In the genomic region with DNA sequence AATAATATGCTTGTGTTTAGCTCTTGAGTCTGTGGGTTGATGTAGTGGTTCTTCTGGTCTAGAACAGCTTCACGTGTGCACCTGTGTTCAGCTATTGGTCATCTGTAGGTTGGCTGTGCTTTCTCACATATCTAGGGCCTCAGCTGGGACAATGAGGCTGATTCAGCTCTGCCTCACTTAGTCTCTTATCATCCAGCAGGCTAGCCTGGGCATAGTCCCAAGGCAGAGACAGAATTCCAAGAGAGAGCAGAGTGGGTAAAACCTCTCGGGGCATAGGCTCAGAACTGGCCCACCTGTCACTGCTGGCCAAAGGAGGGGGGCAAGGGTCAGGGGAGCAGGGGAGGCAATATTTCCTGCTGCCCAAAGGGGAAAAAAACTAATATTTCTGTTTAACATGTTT, we compare ENCODE assay signal across 25 cellular contexts. TPM values are rescaled to one million over a fixed set of nuclear protein-coding genes. Genes with fewer than 3 reads are reported as not detected.
DNase-seq lines count a peak whose midpoint lies in the region; ATAC-seq, FAIRE-seq and TF ChIP-seq lines count a peak whose summit lies in the region.
"Had no signal": no experiment of that assay in that cellular context is flagged by ENCODE, and none has a peak within 500 bp of the region (broad histone marks: within the 10 kb centered on the region; RNA-seq: fewer than 3 reads in every experiment).

No MANE protein-coding gene starts in this region.

- H3K4me1 ChIP-seq in right atrium auricular region (peaks cover 0 to 23% of the 10 kb centered on the region in 2 donors), keratinocyte (ENCODE audit: control insufficient read depth, extremely low read depth, insufficient read depth, low read length) (peaks cover 14% of the 10 kb centered on the region)
- H3K4me1 ChIP-seq: body of pancreas, prostate gland had no signal

- H3K27ac ChIP-seq in right atrium auricular region, result no peak overlapping the region
- H3K27ac ChIP-seq in epithelial cell of prostate, result peak overlapping the region; percentile 54
- no peak overlapping the region for H3K27ac ChIP-seq in keratinocyte (ENCODE audit: control insufficient read depth, insufficient read depth, low read length)
- H3K27ac ChIP-seq in caudate nucleus (ENCODE audit: low read depth, low read length), result no peak overlapping the region
- H3K27ac ChIP-seq: body of pancreas, prostate gland had no signal

- peak; percentile 20 for FAIRE-seq in keratinocyte (lab: Jason Lieb, UNC)
- FAIRE-seq: A204.1 had no signal

- no peaks in the 10 kb centered on the region for H4K20me1 ChIP-seq in keratinocyte (ENCODE audit: control insufficient read depth, extremely low read depth, insufficient read depth, low read length)

- no peak overlapping the region for H2AFZ ChIP-seq in keratinocyte (ENCODE audit: control insufficient read depth, low read length)

- DNase-seq in Right ventricle myocardium superior, result no peak
- no peak for DNase-seq in right atrium auricular region (ENCODE audit: low spot score)
- peak; percentile 45 for DNase-seq in epithelial cell of prostate (ENCODE audit: low read depth, low spot score)
- no peak for DNase-seq in keratinocyte (ENCODE audit: low read depth, low spot score)
- no peak for DNase-seq in caudate nucleus (lab: John Stamatoyannopoulos, UW)
- no peak for DNase-seq in NCI-H69 (lab: John Stamatoyannopoulos, UW)
- DNase-seq in activated T-helper 2 cell treated with anti-CD3 and anti-CD28 coated beads, Interferon-gamma antibody, Interleukin-2, Interleukin-4, amounts not matched to agents 10 μg/mL and 5 μg/mL and 100 μg/mL, durations not matched to agents 14 hours and 24 hours and 36 hours (ENCODE audit: low spot score), result no peak
- DNase-seq in NCI-H1105 treated with DMSO at 0.1 percent for 48 hours (lab: John Stamatoyannopoulos, UW), result no peak
- DNase-seq: activated CD4-positive, alpha-beta memory T cell treated with anti-CD3 and anti-CD28 coated beads, Interleukin-2, amount 10 ng/mL, durations not matched to agents 7 days and 5 days; activated CD4-positive, CD25-positive, alpha-beta regulatory T cell; activated T-cell treated with anti-CD3 and anti-CD28 coated beads, Interleukin-2, amount 50 U/mL, for 24 hours; COR-L47; DND-41; H9; NCI-H1417; NCI-H510A; NK-92 treated with Interleukin-12 subunit alpha and Interleukin-12 subunit beta, amount 100 ng/mL, for 24 hours; stimulated activated CD4-positive, alpha-beta T cell treated with anti-CD3 and anti-CD28 coated beads, Interleukin-4, amount 100 ng/mL, for 4 hours; T-helper 9 cell had no signal

- H3K4me1 Mint-ChIP-seq in activated T-helper 2 cell treated with anti-CD3 and anti-CD28 coated beads, Interferon-gamma antibody, Interleukin-2, Interleukin-4, amounts not matched to agents 10 μg/mL and 5 μg/mL and 100 μg/mL, durations not matched to agents 14 hours and 24 hours and 36 hours (ENCODE audit: low read depth), result peaks cover 2% of the 10 kb centered on the region

- H3K27me3 ChIP-seq in right atrium auricular region (no peaks in the 10 kb centered on the region), keratinocyte (ENCODE audit: control insufficient read depth, extremely low read depth, insufficient read depth, low read length) (no peaks in the 10 kb centered on the region)
- H3K27me3 ChIP-seq: body of pancreas had no signal

- no peaks in the 10 kb centered on the region for H3K79me2 ChIP-seq in keratinocyte (ENCODE audit: control insufficient read depth, insufficient read depth, low read length)

- H3K4me2 ChIP-seq in keratinocyte (ENCODE audit: control insufficient read depth, extremely low read depth, insufficient read depth, low read depth, low read length), result peak overlapping the region; percentile 22

- peak; percentile 85 for ATAC-seq in Right ventricle myocardium superior (ENCODE audit: poor library complexity)
- ATAC-seq: body of pancreas, gastroesophageal sphincter had no signal

- peaks cover 61% of the 10 kb centered on the region for H3K27me3 Mint-ChIP-seq in activated T-helper 2 cell treated with anti-CD3 and anti-CD28 coated beads, Interferon-gamma antibody, Interleukin-2, Interleukin-4, amounts not matched to agents 10 μg/mL and 5 μg/mL and 100 μg/mL, durations not matched to agents 14 hours and 24 hours and 36 hours (ENCODE audit: low read depth)

- intact Hi-C loops in Right ventricle myocardium superior (cut with DNase I), result no loop called here
- intact Hi-C loops in activated T-helper 2 cell treated with anti-CD3 and anti-CD28 coated beads, Interferon-gamma antibody, Interleukin-2, Interleukin-4, amounts not matched to agents 10 μg/mL and 5 μg/mL and 100 μg/mL, durations not matched to agents 14 hours and 24 hours and 36 hours (cut with micrococcal nuclease), result no loop called here

- H3K36me3 ChIP-seq in right atrium auricular region (no peaks in the 10 kb centered on the region), keratinocyte (ENCODE audit: control insufficient read depth in 2 of 2, extremely low read depth in 1 of 2, insufficient read depth in 2 of 2, low read length in 2 of 2) (no peaks in the 10 kb centered on the region)
- H3K36me3 ChIP-seq: gastroesophageal sphincter, prostate gland had no signal

- no peaks in the 10 kb centered on the region for H3K9me3 Mint-ChIP-seq in activated T-helper 2 cell treated with anti-CD3 and anti-CD28 coated beads, Interferon-gamma antibody, Interleukin-2, Interleukin-4, amounts not matched to agents 10 μg/mL and 5 μg/mL and 100 μg/mL, durations not matched to agents 14 hours and 24 hours and 36 hours
- H3K9me3 Mint-ChIP-seq: activated CD4-positive, alpha-beta memory T cell treated with anti-CD3 and anti-CD28 coated beads, Interleukin-2, amount 10 ng/mL, durations not matched to agents 7 days and 5 days; activated naive CD4-positive, alpha-beta T cell treated with anti-CD3 and anti-CD28 coated beads, Interleukin-2, amount 50 U/mL, for 24 hours; activated T-cell treated with anti-CD3 and anti-CD28 coated beads, Interleukin-2, amount 50 U/mL, for 24 hours had no signal

- H3K4me3 Mint-ChIP-seq in activated T-helper 2 cell treated with anti-CD3 and anti-CD28 coated beads, Interferon-gamma antibody, Interleukin-2, Interleukin-4, amounts not matched to agents 10 μg/mL and 5 μg/mL and 100 μg/mL, durations not matched to agents 14 hours and 24 hours and 36 hours (ENCODE audit: low read depth), result no peak overlapping the region
- H3K4me3 Mint-ChIP-seq: activated CD4-positive, alpha-beta memory T cell treated with anti-CD3 and anti-CD28 coated beads, Interleukin-2, amount 10 ng/mL, durations not matched to agents 7 days and 5 days; activated naive CD4-positive, alpha-beta T cell treated with anti-CD3 and anti-CD28 coated beads, Interleukin-2, amount 50 U/mL, for 24 hours; activated T-cell treated with anti-CD3 and anti-CD28 coated beads, Interleukin-2, amount 50 U/mL, for 24 hours had no signal

- H3K9me3 ChIP-seq in right atrium auricular region, result no peaks in the 10 kb centered on the region
- H3K9me3 ChIP-seq in keratinocyte (ENCODE audit: control insufficient read depth, low read depth, low read length), result no peaks in the 10 kb centered on the region
- H3K9me3 ChIP-seq: body of pancreas, gastroesophageal sphincter, prostate gland had no signal

- no peak overlapping the region for H3K4me3 ChIP-seq in right atrium auricular region
- no peak overlapping the region for H3K4me3 ChIP-seq in keratinocyte (ENCODE audit: control insufficient read depth in 2 of 3, extremely low read depth in 1 of 3, insufficient read depth in 2 of 3, low read depth in 1 of 3, low read length in 3 of 3)
- H3K4me3 ChIP-seq: body of pancreas, gastroesophageal sphincter, prostate gland had no signal

- no peaks in the 10 kb centered on the region for H3K9me1 ChIP-seq in keratinocyte (ENCODE audit: control insufficient read depth, extremely low read depth, insufficient read depth, low read length)

- dilution Hi-C loops in keratinocyte (cut with MboI; ENCODE audit: extremely low pct_ligation_motif_present, low sequenced_read_pairs), result no loop called here

- H3K9ac ChIP-seq in keratinocyte (ENCODE audit: control insufficient read depth, extremely low read depth, insufficient read depth, low read length), result no peak overlapping the region

- TF ChIP-seq CTCF in right atrium auricular region (IDR thresholded peaks at IDR 0.05) (no peak), keratinocyte (optimal IDR thresholded peaks at IDR 0.05 in 1 of 3, IDR thresholded peaks at IDR 0.05 in 1 of 3, conservative IDR thresholded peaks at IDR 0.05 in 1 of 3; ENCODE audit: extremely low read depth in 1 of 3, insufficient read depth in 2 of 3, low read length in 3 of 3) (no peak)

- H3K27ac Mint-ChIP-seq in activated T-helper 2 cell treated with anti-CD3 and anti-CD28 coated beads, Interferon-gamma antibody, Interleukin-2, Interleukin-4, amounts not matched to agents 10 μg/mL and 5 μg/mL and 100 μg/mL, durations not matched to agents 14 hours and 24 hours and 36 hours, result no peak overlapping the region
- H3K27ac Mint-ChIP-seq: activated CD4-positive, alpha-beta memory T cell treated with anti-CD3 and anti-CD28 coated beads, Interleukin-2, amount 10 ng/mL, durations not matched to agents 7 days and 5 days; activated naive CD4-positive, alpha-beta T cell treated with anti-CD3 and anti-CD28 coated beads, Interleukin-2, amount 50 U/mL, for 24 hours; activated T-cell treated with anti-CD3 and anti-CD28 coated beads, Interleukin-2, amount 50 U/mL, for 24 hours; B cell; H9 had no signal

- H3K36me3 Mint-ChIP-seq in activated T-helper 2 cell treated with anti-CD3 and anti-CD28 coated beads, Interferon-gamma antibody, Interleukin-2, Interleukin-4, amounts not matched to agents 10 μg/mL and 5 μg/mL and 100 μg/mL, durations not matched to agents 14 hours and 24 hours and 36 hours (ENCODE audit: low read depth), result no peaks in the 10 kb centered on the region

RNA-seq across cellular contexts. Expression of a gene that starts 32.0 kb away (rescaled TPM):
- 75.2 TPM for total RNA-seq in Right ventricle myocardium superior
- total RNA-seq in right atrium auricular region, result 10 to 100 TPM; 50.8 to 78.8 TPM
- 7.9 to 17.8 TPM (median 14.6 TPM) in 3 replicates for polyA plus RNA-seq in keratinocyte
- polyA plus RNA-seq in keratinocyte (2011; ENCODE audit: low read depth), result 91.8 TPM
- polyA plus RNA-seq in keratinocyte (2011; cell fraction: cytosol; rRNA removed), result 12.4 and 18.6 TPM in 2 replicates
- 15.1 and 16.5 TPM in 2 replicates for polyA plus RNA-seq in keratinocyte (2011; cell fraction: nucleus; rRNA removed)
- polyA plus RNA-seq in keratinocyte (2012; ENCODE audit: low replicate concordance), result 9.3 and 39.4 TPM in 2 replicates
- polyA minus RNA-seq in keratinocyte, result 2.9 to 15.7 TPM (median 12.8 TPM) in 3 replicates
- 18.4 TPM for polyA minus RNA-seq in keratinocyte (2011; cell fraction: cytosol; rRNA and poly(A)+ RNA removed)
- polyA minus RNA-seq in keratinocyte (2011; cell fraction: nucleus; rRNA and poly(A)+ RNA removed), result 4.6 and 7.1 TPM in 2 replicates
- total RNA-seq in activated T-helper 2 cell treated with anti-CD3 and anti-CD28 coated beads, Interferon-gamma antibody, Interleukin-2, Interleukin-4, amounts not matched to agents 10 μg/mL and 5 μg/mL and 100 μg/mL, durations not matched to agents 14 hours and 24 hours and 36 hours, result 12.2 and 14.6 TPM in 2 replicates
